In genomic region chr16:29198731-29199521, GRCh38 we compare ENCODE assay signal across 11 cellular contexts.
DNase-seq lines count a peak whose midpoint lies in the region; ATAC-seq and TF ChIP-seq lines count a peak whose summit lies in the region.
"Had no signal": no experiment of that assay in that cellular context is flagged by ENCODE, and none has a peak within 500 bp of the region (broad histone marks: within the 10 kb centered on the region; RNA-seq: fewer than 3 reads in every experiment).

No MANE protein-coding gene starts in this region.

- H3K4me3 ChIP-seq in Panc1 (ENCODE audit: low read depth in 2 of 2, low read length in 2 of 2): no peak overlapping the region
- no peak overlapping the region for H3K4me3 ChIP-seq in esophagus (ENCODE audit: low read depth in 1 of 2, low read length in 2 of 2)
- no peak overlapping the region for H3K4me3 ChIP-seq in suprapubic skin

- in situ Hi-C loops in Panc1 (cut with HindIII; ENCODE audit: low pct_unique_long_range_greater_than_20kb, low sequenced_read_pairs): no loop called here

- TF ChIP-seq EP300 in suprapubic skin (IDR thresholded peaks at IDR 0.05): no peak

- CTCF ChIA-PET in Panc1 (lab: Charles Lee): no interaction called here

- TF ChIP-seq CTCF in Panc1 (IDR thresholded peaks at IDR 0.05) (no peak), suprapubic skin (IDR thresholded peaks at IDR 0.05) (no peak), GM20000 (IDR thresholded peaks at IDR 0.05; ENCODE audit: extremely low read depth, missing control alignments) (no peak)

- H3K36me3 ChIP-seq in Panc1 (ENCODE audit: control insufficient read depth, insufficient read depth, low read length): no peaks in the 10 kb centered on the region
- H3K36me3 ChIP-seq in esophagus (ENCODE audit: control insufficient read depth in 2 of 2, insufficient read depth in 2 of 2, low read length in 1 of 2): no peaks in the 10 kb centered on the region
- no peaks in the 10 kb centered on the region for H3K36me3 ChIP-seq in suprapubic skin

- H3K27me3 ChIP-seq in Panc1 (ENCODE audit: control insufficient read depth, insufficient read depth, low read length): no peaks in the 10 kb centered on the region
- no peaks in the 10 kb centered on the region for H3K27me3 ChIP-seq in esophagus (ENCODE audit: control insufficient read depth in 1 of 2, insufficient read depth in 2 of 2, low read length in 2 of 2)
- H3K27me3 ChIP-seq in suprapubic skin: no peaks in the 10 kb centered on the region

- TF ChIP-seq POLR2A in suprapubic skin (IDR thresholded peaks at IDR 0.05): no peak

- no peak for DNase-seq in Panc1 (ENCODE audit: low read depth, low spot score)
- peak; percentile 64 for DNase-seq in mesenteric fat pad (ENCODE audit: low spot score)
- DNase-seq in suprapubic skin (ENCODE audit: low spot score in 2 of 2): peak; percentile 62 to 65
- no peak for DNase-seq in activated CD4-positive, CD25-positive, alpha-beta regulatory T cell treated with anti-CD3 and anti-CD28 coated beads, Interleukin-2, amount 50 U/mL, for 72 hours
- DNase-seq in NCI-H526 treated with DMSO at 0.1 percent for 48 hours (lab: John Stamatoyannopoulos, UW): no peak
- DNase-seq in GM19240 (ENCODE audit: insufficient read length, low spot score): no peak
- no peak for DNase-seq in GM20000 (ENCODE audit: low spot score)
- DNase-seq: anterior cingulate cortex; CD4-positive, CD25-positive, alpha-beta regulatory T cell; GF-D8 had no signal

- POLR2A ChIA-PET in Panc1 (lab: Charles Lee): no interaction called here

- no peak overlapping the region for H3K27ac ChIP-seq in Panc1 (ENCODE audit: low read length)
- H3K27ac ChIP-seq in esophagus (ENCODE audit: low read depth in 2 of 2, low read length in 1 of 2): peak overlapping the region; percentile 4 to 63
- H3K27ac ChIP-seq in suprapubic skin: peak overlapping the region; percentile 62

- no TSS peak for BruUV-seq in Panc1 (replicated peaks; lab: Mats Ljungman, UMichigan)

- intact Hi-C loops in Panc1 (cut with micrococcal nuclease; ENCODE audit: unreplicated experiment): no loop called here

- WGBS in esophagus, 2 donors: 82 to 86% methylated on average over 23 of the region's 23 CpGs
- 72% methylated on average over 14 of the region's 23 CpGs for WGBS in suprapubic skin

- 0 out of 2 replicates have a peak, but pooled peaks have one; percentile 36 for ATAC-seq in Panc1

- H3K4me1 ChIP-seq in Panc1 (ENCODE audit: control insufficient read depth, insufficient read depth, low read length): no peaks in the 10 kb centered on the region
- peaks cover 0 to 2% of the 10 kb centered on the region in 2 donors for H3K4me1 ChIP-seq in esophagus (ENCODE audit: control insufficient read depth in 2 of 2, insufficient read depth in 2 of 2, low read length in 1 of 2)
- H3K4me1 ChIP-seq in suprapubic skin: peaks cover 26% of the 10 kb centered on the region

- H3K9me3 ChIP-seq in Panc1 (ENCODE audit: control insufficient read depth, insufficient read depth, low read depth, low read length) (no peaks in the 10 kb centered on the region), esophagus (ENCODE audit: control insufficient read depth in 2 of 2, insufficient read depth in 1 of 2, low read depth in 1 of 2, low read length in 1 of 2) (no peaks in the 10 kb centered on the region), suprapubic skin (no peaks in the 10 kb centered on the region)

Comparison
In these comparisons a context has a peak if more than half of its experiments do, and no peak if none do; other contexts are left out.
1. DNase-seq: peak in mesenteric fat pad (single experiment) and suprapubic skin (2 of 2); none in Panc1 (single experiment), activated CD4-positive, CD25-positive, alpha-beta regulatory T cell treated with anti-CD3 and anti-CD28 coated beads, Interleukin-2, amount 50 U/mL, for 72 hours (single experiment), NCI-H526 treated with DMSO at 0.1 percent for 48 hours (single experiment), GM19240 (single experiment) and GM20000 (single experiment).